Comparison of ENCODE assay signal across 1 cellular context in genomic region chr1:40078512-40079333, GRCh38.
A peak's percentile ranks its signal among the peaks of the same experiment; 100 is the strongest.
TF ChIP-seq lines count a peak whose summit lies in the region.

No MANE protein-coding gene starts in this region.

TF ChIP-seq in K562, 482 proteins besides CTCF, POLR2A, EP300 and RAD21:
- peak; percentile 65 for TF ChIP-seq SMC3 (conservative IDR thresholded peaks at IDR 0.05; ENCODE audit: insufficient read depth, low read depth, low read length)
- TF ChIP-seq RAD51 (IDR thresholded peaks at IDR 0.05; ENCODE audit: borderline replicate concordance, low read depth) = 0 out of 2 replicates have a peak, but pooled peaks have one; percentile 6
- TF ChIP-seq CTCFL (IDR thresholded peaks at IDR 0.05; ENCODE audit: borderline replicate concordance, insufficient read depth, low read depth, low read length, poor library complexity, severe bottlenecking) = peak; percentile 39
- TF ChIP-seq OTX1 (CRISPR knock-in tag; IDR thresholded peaks at IDR 0.05) = no peak
- TF ChIP-seq L3MBTL2 (IDR thresholded peaks at IDR 0.05) = no peak
- TF ChIP-seq, protein P1, sequence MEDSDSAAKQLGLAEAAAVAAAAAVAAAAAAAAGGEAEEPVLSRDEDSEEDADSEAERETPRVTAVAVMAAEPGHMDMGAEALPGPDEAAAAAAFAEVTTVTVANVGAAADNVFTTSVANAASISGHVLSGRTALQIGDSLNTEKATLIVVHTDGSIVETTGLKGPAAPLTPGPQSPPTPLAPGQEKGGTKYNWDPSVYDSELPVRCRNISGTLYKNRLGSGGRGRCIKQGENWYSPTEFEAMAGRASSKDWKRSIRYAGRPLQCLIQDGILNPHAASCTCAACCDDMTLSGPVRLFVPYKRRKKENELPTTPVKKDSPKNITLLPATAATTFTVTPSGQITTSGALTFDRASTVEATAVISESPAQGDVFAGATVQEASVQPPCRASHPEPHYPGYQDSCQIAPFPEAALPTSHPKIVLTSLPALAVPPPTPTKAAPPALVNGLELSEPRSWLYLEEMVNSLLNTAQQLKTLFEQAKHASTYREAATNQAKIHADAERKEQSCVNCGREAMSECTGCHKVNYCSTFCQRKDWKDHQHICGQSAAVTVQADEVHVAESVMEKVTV (CRISPR knock-in tag; IDR thresholded peaks at IDR 0.05) = peak; percentile 52
- TF ChIP-seq SPI1 (IDR thresholded peaks at IDR 0.05; ENCODE audit: borderline replicate concordance, low read depth, low read length) = peak; percentile 90
- no peak for TF ChIP-seq ZNF655 (CRISPR knock-in tag; IDR thresholded peaks at IDR 0.05)
